Comparison of ENCODE assay signal across 1 cellular context in the genomic region with DNA sequence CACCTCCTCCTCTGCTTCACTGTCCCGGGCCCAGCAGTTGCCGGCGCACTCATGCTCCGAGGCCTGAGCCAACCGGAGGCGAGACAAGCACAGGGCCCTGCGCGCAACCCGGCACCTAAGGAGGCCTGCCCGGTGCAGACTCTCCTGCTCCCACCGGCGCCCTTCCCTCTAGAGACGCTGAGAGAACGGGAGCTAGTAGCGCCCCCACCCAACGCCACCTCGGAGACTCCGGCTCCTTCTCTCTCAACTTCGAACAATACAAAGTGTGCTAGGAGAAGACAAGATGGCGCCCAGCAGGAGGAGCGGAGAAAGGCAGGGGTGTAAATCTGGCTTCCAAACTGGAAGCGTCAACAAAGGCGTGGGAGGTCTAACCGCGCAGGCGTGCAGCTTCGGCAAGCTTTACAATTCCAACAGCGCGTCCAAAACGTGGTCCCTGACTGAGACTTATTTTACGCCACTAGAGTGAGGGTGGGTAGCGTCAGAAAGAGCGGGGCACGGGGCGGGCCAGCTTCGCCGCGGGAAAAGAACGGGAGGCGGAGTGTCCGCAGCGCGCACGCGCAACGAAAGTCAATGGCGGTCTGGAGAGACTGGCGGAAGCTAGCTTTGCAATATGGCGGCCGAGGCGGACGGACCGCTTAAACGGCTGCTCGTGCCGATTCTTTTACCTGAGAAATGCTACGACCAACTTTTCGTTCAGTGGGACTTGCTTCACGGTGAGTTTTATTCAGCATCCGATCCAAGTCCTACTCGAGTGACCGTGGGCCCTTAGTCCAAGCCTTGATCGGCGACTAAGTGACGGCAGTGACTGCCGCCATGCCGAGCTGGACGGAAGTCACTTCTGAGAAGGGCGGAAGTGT.
TF ChIP-seq lines count a peak whose summit lies in the region.

A gene (plus strand): TSS at position 600 of the 857 bp plus-strand sequence. CDS start 11 bp downstream, at position 611.

TF ChIP-seq in H1, 55 proteins besides CTCF, POLR2A, EP300 and RAD21:
- TF ChIP-seq CEBPB (IDR thresholded peaks at IDR 0.05; ENCODE audit: low read depth, low read length) = no peak
- peak; percentile 51; the same call in 1 of the 2 replicates for TF ChIP-seq KDM5A (IDR thresholded peaks at IDR 0.05; ENCODE audit: low read length)
- no peak; the same call in 1 of the 2 replicates for TF ChIP-seq CREB1 (IDR thresholded peaks at IDR 0.05)
- TF ChIP-seq, protein P1, sequence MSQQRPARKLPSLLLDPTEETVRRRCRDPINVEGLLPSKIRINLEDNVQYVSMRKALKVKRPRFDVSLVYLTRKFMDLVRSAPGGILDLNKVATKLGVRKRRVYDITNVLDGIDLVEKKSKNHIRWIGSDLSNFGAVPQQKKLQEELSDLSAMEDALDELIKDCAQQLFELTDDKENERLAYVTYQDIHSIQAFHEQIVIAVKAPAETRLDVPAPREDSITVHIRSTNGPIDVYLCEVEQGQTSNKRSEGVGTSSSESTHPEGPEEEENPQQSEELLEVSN (IDR thresholded peaks at IDR 0.05) = peak; percentile 90
- TF ChIP-seq, protein P2, sequence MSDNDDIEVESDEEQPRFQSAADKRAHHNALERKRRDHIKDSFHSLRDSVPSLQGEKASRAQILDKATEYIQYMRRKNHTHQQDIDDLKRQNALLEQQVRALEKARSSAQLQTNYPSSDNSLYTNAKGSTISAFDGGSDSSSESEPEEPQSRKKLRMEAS (IDR thresholded peaks at IDR 0.05) = peak; percentile 83
- no peak for TF ChIP-seq MAFK (IDR thresholded peaks at IDR 0.05; ENCODE audit: low read depth, low read length)
- TF ChIP-seq JUN (IDR thresholded peaks at IDR 0.05; ENCODE audit: low read depth, low read length) = no peak
- TF ChIP-seq TAF7 (optimal IDR thresholded peaks at IDR 0.05; ENCODE audit: borderline replicate concordance, low read depth, low read length) = peak; percentile 84
- TF ChIP-seq, protein P3, sequence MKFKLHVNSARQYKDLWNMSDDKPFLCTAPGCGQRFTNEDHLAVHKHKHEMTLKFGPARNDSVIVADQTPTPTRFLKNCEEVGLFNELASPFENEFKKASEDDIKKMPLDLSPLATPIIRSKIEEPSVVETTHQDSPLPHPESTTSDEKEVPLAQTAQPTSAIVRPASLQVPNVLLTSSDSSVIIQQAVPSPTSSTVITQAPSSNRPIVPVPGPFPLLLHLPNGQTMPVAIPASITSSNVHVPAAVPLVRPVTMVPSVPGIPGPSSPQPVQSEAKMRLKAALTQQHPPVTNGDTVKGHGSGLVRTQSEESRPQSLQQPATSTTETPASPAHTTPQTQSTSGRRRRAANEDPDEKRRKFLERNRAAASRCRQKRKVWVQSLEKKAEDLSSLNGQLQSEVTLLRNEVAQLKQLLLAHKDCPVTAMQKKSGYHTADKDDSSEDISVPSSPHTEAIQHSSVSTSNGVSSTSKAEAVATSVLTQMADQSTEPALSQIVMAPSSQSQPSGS (IDR thresholded peaks at IDR 0.05; ENCODE audit: low read length) = peak; percentile 46; the same call in 1 of the 2 replicates
- TF ChIP-seq PHF8 (conservative IDR thresholded peaks at IDR 0.05; ENCODE audit: low read depth, low read length) = peak; percentile 87
- no peak for TF ChIP-seq SIRT6 (IDR thresholded peaks at IDR 0.05; ENCODE audit: low read length)
- TF ChIP-seq NRF1 (IDR thresholded peaks at IDR 0.05; ENCODE audit: low read depth, low read length) = peak; percentile 67
- TF ChIP-seq TCF12 (IDR thresholded peaks at IDR 0.05; ENCODE audit: low read depth, low read length) = no peak
- peak; percentile 96 for TF ChIP-seq TAF1 (IDR thresholded peaks at IDR 0.05; ENCODE audit: low read depth, low read length)
- peak; percentile 43 for TF ChIP-seq KDM4A (IDR thresholded peaks at IDR 0.05; ENCODE audit: low read depth, low read length, severe bottlenecking)
- TF ChIP-seq ASH2L (IDR thresholded peaks at IDR 0.05; ENCODE audit: low read length) = peak; percentile 71
- peak; percentile 90 for TF ChIP-seq TBP (IDR thresholded peaks at IDR 0.05; ENCODE audit: low read depth, low read length)
- TF ChIP-seq GABPA (IDR thresholded peaks at IDR 0.05; ENCODE audit: borderline replicate concordance, insufficient read depth, low read length) = peak; percentile 89; the same call in 1 of the 2 replicates
- TF ChIP-seq POLR2AphosphoS5 (IDR thresholded peaks at IDR 0.05; ENCODE audit: low read depth, low read length) = peak; percentile 90
- peak; percentile 95 for TF ChIP-seq YY1 (IDR thresholded peaks at IDR 0.05; ENCODE audit: low read depth, low read length)
- peak; percentile 56 for TF ChIP-seq RNF2 (IDR thresholded peaks at IDR 0.05; ENCODE audit: borderline replicate concordance, low read depth, low read length, missing control alignments, poor library complexity, severe bottlenecking)
TF ChIP-seq in H1: peak in this region for 15.
